31 cellular contexts compared by ENCODE assay signal in genomic region chr3:179082416-179082815, GRCh38. TPM values are rescaled to one million over a fixed set of nuclear protein-coding genes. Genes with fewer than 3 reads are reported as not detected.
DNase-seq lines count a peak whose midpoint lies in the region; ATAC-seq and TF ChIP-seq lines count a peak whose summit lies in the region.
"Had no signal": no experiment of that assay in that cellular context is flagged by ENCODE, and none has a peak within 500 bp of the region (broad histone marks: within the 10 kb centered on the region; RNA-seq: fewer than 3 reads in every experiment).

No MANE protein-coding gene starts in this region.

- H3K79me1 ChIP-seq in H9 (ENCODE audit: insufficient read depth, low read depth, low read length, poor library complexity, severe bottlenecking): no peaks in the 10 kb centered on the region

- H3K27me3 ChIP-seq in H9 (ENCODE audit: insufficient read depth, low read length) (no peaks in the 10 kb centered on the region), PC-3 (ENCODE audit: low read length) (no peaks in the 10 kb centered on the region)
- H3K27me3 ChIP-seq: BE2C, heart right ventricle, pancreas, right atrium auricular region had no signal

- H3K4me3 ChIP-seq in PC-3 (ENCODE audit: low read length): no peak overlapping the region
- no peak overlapping the region for H3K4me3 ChIP-seq in fibroblast of the aortic adventitia (ENCODE audit: low read depth, low read length)
- H3K4me3 ChIP-seq: heart right ventricle, pancreas, right atrium auricular region, SK-N-MC had no signal

- no peak overlapping the region for H2BK5ac ChIP-seq in H9 (ENCODE audit: insufficient read length, low read length)

- H2BK15ac ChIP-seq in H9 (ENCODE audit: low read depth, low read length): no peak overlapping the region

- H3T11ph ChIP-seq in H9 (ENCODE audit: low read length): no peak overlapping the region

- no peak overlapping the region for H4K8ac ChIP-seq in H9 (replicated peaks; ENCODE audit: insufficient read length, low read depth, low read length)

- intact Hi-C loops in PC-3 (cut with micrococcal nuclease): no loop called here

- H3K27ac ChIP-seq in H9 (ENCODE audit: insufficient read length, low read depth, low read length) (no peak overlapping the region), PC-3 (ENCODE audit: low read length) (no peak overlapping the region), substantia nigra (ENCODE audit: low read depth, low read length, poor library complexity, severe bottlenecking) (no peak overlapping the region)
- H3K27ac ChIP-seq: heart right ventricle, HL-60, pancreas, right atrium auricular region, RWPE1, SK-N-MC had no signal

- H3K4ac ChIP-seq in H9 (ENCODE audit: low read depth, low read length): no peak overlapping the region

- no peak for TF ChIP-seq CTCF in H9 (conservative IDR thresholded peaks at IDR 0.05)
- TF ChIP-seq CTCF in PC-3 (conservative IDR thresholded peaks at IDR 0.05; ENCODE audit: low read depth, low read length): peak; percentile 19; the same call in 1 of the 2 replicates
- TF ChIP-seq CTCF in fibroblast of the aortic adventitia (IDR thresholded peaks at IDR 0.05; ENCODE audit: insufficient read depth, low read length): no peak

- POLR2A ChIA-PET in PC-3 (lab: Charles Lee; ENCODE audit: unreplicated experiment): no interaction called here

- peak overlapping the region in 2 of 3 experiments; percentile 28 to 76; a peak in 1 of 7 replicates for H3K27ac Mint-ChIP-seq in H9
- H3K27ac Mint-ChIP-seq: activated naive CD8-positive, alpha-beta T cell treated with anti-CD3 and anti-CD28 coated beads, Interleukin-2, amount 10 ng/mL, durations not matched to agents 7 days and 5 days; CD8-positive, alpha-beta memory T cell; nephron progenitor cell; T-helper 17 cell; type B pancreatic cell had no signal

- H3K9me3 ChIP-seq in H9 (ENCODE audit: control insufficient read depth, low read depth, low read length) (no peaks in the 10 kb centered on the region), PC-3 (ENCODE audit: low read length) (no peaks in the 10 kb centered on the region)
- H3K9me3 ChIP-seq: BE2C, heart right ventricle, pancreas, right atrium auricular region had no signal

- no peak overlapping the region for H3K4me3 Mint-ChIP-seq in H9
- H3K4me3 Mint-ChIP-seq: activated naive CD8-positive, alpha-beta T cell treated with anti-CD3 and anti-CD28 coated beads, Interleukin-2, amount 10 ng/mL, durations not matched to agents 7 days and 5 days; CD8-positive, alpha-beta memory T cell; nephron progenitor cell; T-helper 17 cell; type B pancreatic cell had no signal

- no peak overlapping the region for H2BK20ac ChIP-seq in H9 (ENCODE audit: low read depth, low read length, poor library complexity, severe bottlenecking)

- CTCF ChIA-PET in PC-3 (lab: Charles Lee): no interaction called here

- no peak overlapping the region for H4K5ac ChIP-seq in H9 (ENCODE audit: insufficient read length, low read depth, low read length)

- peaks cover 35 to 37% of the 10 kb centered on the region in 2 experiments for H3K4me1 Mint-ChIP-seq in H9

- peak; percentile 45; the same call in 1 of the 2 replicates for ATAC-seq in PC-3
- ATAC-seq in HG03439 (IDR thresholded peaks at IDR 0.05; ENCODE audit: unreplicated experiment): no peak
- no peak for ATAC-seq in activated CD4-positive, CD25-positive, alpha-beta regulatory T cell treated with anti-CD3 and anti-CD28 coated beads, Interleukin-2, amount 50 U/mL, for 24 hours
- ATAC-seq: heart right ventricle, left cardiac atrium, pancreas, T-helper 17 cell had no signal

- H2BK12ac ChIP-seq in H9 (ENCODE audit: insufficient read length, low read depth, low read length): no peak overlapping the region

- no peak overlapping the region for H3K56ac ChIP-seq in H9 (ENCODE audit: insufficient read length, low read depth, low read length)

- no peaks in the 10 kb centered on the region for H3K9me3 Mint-ChIP-seq in H9
- H3K9me3 Mint-ChIP-seq: activated naive CD8-positive, alpha-beta T cell treated with anti-CD3 and anti-CD28 coated beads, Interleukin-2, amount 10 ng/mL, durations not matched to agents 7 days and 5 days; CD8-positive, alpha-beta memory T cell; nephron progenitor cell; type B pancreatic cell had no signal

- H3K23me2 ChIP-seq in H9 (ENCODE audit: insufficient read length, low read depth, low read length, poor library complexity, severe bottlenecking): no peaks in the 10 kb centered on the region

- H3K36me3 Mint-ChIP-seq in H9 (ENCODE audit: insufficient read depth in 1 of 3, low read depth in 3 of 3): no peaks in the 10 kb centered on the region
- H3K36me3 Mint-ChIP-seq: activated naive CD8-positive, alpha-beta T cell treated with anti-CD3 and anti-CD28 coated beads, Interleukin-2, amount 10 ng/mL, durations not matched to agents 7 days and 5 days; CD8-positive, alpha-beta memory T cell; type B pancreatic cell had no signal

- no peak overlapping the region for H2AFZ ChIP-seq in H9 (ENCODE audit: low read length)
- H2AFZ ChIP-seq in PC-3 (ENCODE audit: low read length): no peak overlapping the region

- H3K23ac ChIP-seq in H9 (ENCODE audit: insufficient read length, low read depth, low read length): no peak overlapping the region

- no peak overlapping the region for H3K14ac ChIP-seq in H9 (ENCODE audit: insufficient read depth, low read length)

- no peaks in the 10 kb centered on the region for H3K36me3 ChIP-seq in PC-3 (ENCODE audit: low read depth, low read length)
- H3K36me3 ChIP-seq: BE2C, heart right ventricle, pancreas, right atrium auricular region had no signal

- H2AK5ac ChIP-seq in H9 (ENCODE audit: insufficient read length, low read length): no peak overlapping the region

- H3K4me2 ChIP-seq in H9 (ENCODE audit: insufficient read depth, insufficient read length, low read length): no peak overlapping the region
- no peak overlapping the region for H3K4me2 ChIP-seq in PC-3 (ENCODE audit: low read length)

- H3K18ac ChIP-seq in H9 (ENCODE audit: insufficient read length, low read depth, low read length): no peak overlapping the region

- no peaks in the 10 kb centered on the region; the same call in none of the 2 replicates for H3K27me3 Mint-ChIP-seq in H9 (ENCODE audit: low read depth)
- H3K27me3 Mint-ChIP-seq: T-helper 17 cell, type B pancreatic cell had no signal

- H4K20me1 ChIP-seq in H9 (ENCODE audit: control insufficient read depth, insufficient read depth, insufficient read length): no peaks in the 10 kb centered on the region
- H4K20me1 ChIP-seq in PC-3 (ENCODE audit: low read length): no peaks in the 10 kb centered on the region

- H3K9ac ChIP-seq in H9 (ENCODE audit: extremely low read depth, insufficient read length, low read length) (no peak overlapping the region), PC-3 (ENCODE audit: low read length) (no peak overlapping the region)

- no peak overlapping the region for H4K91ac ChIP-seq in H9 (ENCODE audit: insufficient read length, low read depth, low read length)

- peak; percentile 22 for DNase-seq in EH (ENCODE audit: low read depth)
- DNase-seq in H9: no peak
- peak; percentile 54 for DNase-seq in PC-3
- DNase-seq in fibroblast of the aortic adventitia (ENCODE audit: low read depth): peak; percentile 7
- DNase-seq in substantia nigra (lab: John Stamatoyannopoulos, UW): no peak
- no peak for DNase-seq in cerebellar cortex (ENCODE audit: low spot score)
- DNase-seq: activated CD4-positive, alpha-beta T cell treated with anti-CD3 and anti-CD28 coated beads for 1 hour; activated gamma-delta T cell; activated naive CD8-positive, alpha-beta T cell treated with anti-CD3 and anti-CD28 coated beads, Interleukin-2, amount 10 ng/mL, durations not matched to agents 7 days and 5 days; activated T-cell treated with anti-CD3 and anti-CD28 coated beads, Interleukin-2, amount 50 U/mL, for 1 hour; BE2C; CD8-positive, alpha-beta memory T cell; DMS 273 treated with DMSO at 0.1 percent for 48 hours; effector CD4-positive, alpha-beta T cell; GDM1; heart right ventricle; left cardiac atrium; NCI-H1092; NCI-H187 treated with DMSO at 0.1 percent for 48 hours; NCI-H226; nephron progenitor cell; pancreas; stimulated activated CD4-positive, alpha-beta T cell treated with anti-CD3 and anti-CD28 coated beads, Interleukin-4, amount 100 ng/mL, for 1 hour; T-helper 17 cell had no signal

- H3F3A ChIP-seq in PC-3 (ENCODE audit: low read length, unreplicated experiment): no peaks in the 10 kb centered on the region

- no TSS peak for BruUV-seq in PC-3 (replicated peaks; lab: Mats Ljungman, UMichigan)

- no CpG with 5 or more reads among the region's 3 CpGs for WGBS in H9 (ENCODE audit: extremely low coverage, insufficient read length, low lambda C conversion rate)

- H3K79me2 ChIP-seq in H9 (ENCODE audit: insufficient read depth, low read length) (no peaks in the 10 kb centered on the region), PC-3 (ENCODE audit: low read length) (no peaks in the 10 kb centered on the region)

- H3K4me1 ChIP-seq in H9 (ENCODE audit: insufficient read depth, low read length) (peaks cover 10% of the 10 kb centered on the region), PC-3 (ENCODE audit: insufficient read depth, low read length) (no peaks in the 10 kb centered on the region)
- H3K4me1 ChIP-seq: BE2C, heart right ventricle, pancreas, right atrium auricular region had no signal

- no peaks in the 10 kb centered on the region for H3K9me2 ChIP-seq in PC-3 (replicated peaks; ENCODE audit: low read length)

- no peak overlapping the region for H2BK120ac ChIP-seq in H9 (ENCODE audit: low read depth, low read length, poor library complexity, severe bottlenecking)

RNA-seq across cellular contexts. Expression of gene ZMAT3, which starts 10.8 kb away (rescaled TPM):
- total RNA-seq in H9 (2021) (9.4 and 10.5 TPM in 2 replicates), PC-3 (2014; rRNA removed) (2.0 and 2.9 TPM in 2 replicates), fibroblast of the aortic adventitia (ENCODE audit: low replicate concordance) (31.6 and 57.8 TPM in 2 replicates)

Comparison
In these comparisons a context has a peak if more than half of its experiments do, and no peak if none do; other contexts are left out.
1. DNase-seq: peak in EH (single experiment), PC-3 (single experiment) and fibroblast of the aortic adventitia (single experiment); none in H9 (single experiment), substantia nigra (0 of 49) and cerebellar cortex (single experiment).